In genomic region chr6:169344651-169345050, GRCh38 we compare ENCODE assay signal across 2 cellular contexts.
TF ChIP-seq lines count a peak whose summit lies in the region.

No MANE protein-coding gene starts in this region.

TF ChIP-seq in HepG2, 621 proteins besides CTCF, POLR2A, EP300 and RAD21:
- TF ChIP-seq EEA1 (CRISPR knock-in tag; IDR thresholded peaks at IDR 0.05; ENCODE audit: borderline replicate concordance) (no peak), ARID3A (IDR thresholded peaks at IDR 0.05; ENCODE audit: low read depth, low read length) (no peak)

TF ChIP-seq in H1, 55 proteins besides CTCF, POLR2A, EP300 and RAD21:
- TF ChIP-seq JUND (IDR thresholded peaks at IDR 0.05; ENCODE audit: low read length) (no peak), POLR2AphosphoS5 (IDR thresholded peaks at IDR 0.05; ENCODE audit: low read depth, low read length) (no peak), SIN3A (conservative IDR thresholded peaks at IDR 0.05 in 1 of 2, IDR thresholded peaks at IDR 0.05 in 1 of 2; ENCODE audit: low read depth in 1 of 2, low read length in 2 of 2) (no peak), CTBP2 (IDR thresholded peaks at IDR 0.05; ENCODE audit: borderline replicate concordance, insufficient read depth, insufficient read length, low read length) (no peak), CHD1 (IDR thresholded peaks at IDR 0.05; ENCODE audit: low read depth, low read length) (no peak), YY1 (IDR thresholded peaks at IDR 0.05; ENCODE audit: low read depth, low read length) (no peak), RXRA (IDR thresholded peaks at IDR 0.05; ENCODE audit: insufficient read depth, low read depth, low read length) (no peak), KDM5A (IDR thresholded peaks at IDR 0.05; ENCODE audit: low read length) (no peak), MAX (IDR thresholded peaks at IDR 0.05) (no peak), ATF3 (IDR thresholded peaks at IDR 0.05; ENCODE audit: insufficient read depth, low read depth, low read length) (no peak), TAF7 (optimal IDR thresholded peaks at IDR 0.05; ENCODE audit: borderline replicate concordance, low read depth, low read length) (no peak), POU5F1 (IDR thresholded peaks at IDR 0.05; ENCODE audit: low read depth, low read length) (no peak)
